Comparison of ENCODE assay signal across 13 cellular contexts in genomic region chr1:22108343-22109135, GRCh38. TPM values are rescaled to one million over a fixed set of nuclear protein-coding genes. Genes with fewer than 3 reads are reported as not detected.
DNase-seq lines count a peak whose midpoint lies in the region; ATAC-seq and TF ChIP-seq lines count a peak whose summit lies in the region.
"Had no signal": no experiment of that assay in that cellular context is flagged by ENCODE, and none has a peak within 500 bp of the region (broad histone marks: within the 10 kb centered on the region; RNA-seq: fewer than 3 reads in every experiment).

No MANE protein-coding gene starts in this region.

- H3K56ac ChIP-seq in H9 (ENCODE audit: insufficient read length, low read depth, low read length): no peak overlapping the region

- H3K4me3 ChIP-seq in heart left ventricle: no peak overlapping the region

- no peak overlapping the region for H3K9ac ChIP-seq in H9 (ENCODE audit: extremely low read depth, insufficient read length, low read length)

- H3K27ac ChIP-seq in heart left ventricle (peak overlapping the region in 1 of 12 donors; percentile 30), H9 (ENCODE audit: insufficient read length, low read depth, low read length) (no peak overlapping the region)

- no peak overlapping the region for H2AK5ac ChIP-seq in H9 (ENCODE audit: insufficient read length, low read length)

- H3K36me3 Mint-ChIP-seq in activated naive CD8-positive, alpha-beta T cell treated with anti-CD3 and anti-CD28 coated beads, Interleukin-2, amount 50 U/mL, for 24 hours (ENCODE audit: low read depth): peaks cover 40% of the 10 kb centered on the region
- H3K36me3 Mint-ChIP-seq in mesothelial cell of epicardium: peaks cover 23% of the 10 kb centered on the region
- peaks cover 33% of the 10 kb centered on the region for H3K36me3 Mint-ChIP-seq in type B pancreatic cell
- peaks cover 0 to 9% (median 7%) of the 10 kb centered on the region in 3 experiments; a peak in 6 of 7 replicates for H3K36me3 Mint-ChIP-seq in H9 (ENCODE audit: insufficient read depth in 1 of 3, low read depth in 3 of 3)

- H3K79me1 ChIP-seq in H9 (ENCODE audit: insufficient read depth, low read depth, low read length, poor library complexity, severe bottlenecking): peaks cover 6% of the 10 kb centered on the region

- no peaks in the 10 kb centered on the region for H3K27me3 Mint-ChIP-seq in activated naive CD8-positive, alpha-beta T cell treated with anti-CD3 and anti-CD28 coated beads, Interleukin-2, amount 50 U/mL, for 24 hours
- H3K27me3 Mint-ChIP-seq in mesothelial cell of epicardium (ENCODE audit: low read depth): no peaks in the 10 kb centered on the region
- H3K27me3 Mint-ChIP-seq in type B pancreatic cell: no peaks in the 10 kb centered on the region
- H3K27me3 Mint-ChIP-seq in H9 (ENCODE audit: low read depth): no peaks in the 10 kb centered on the region

- intact Hi-C loops in heart left ventricle (cut with DNase I) (loop anchor here (5.0 to 10.0 kb wide), 8 partner anchors 164 to 536 kb away; partner anchors contain the start of gene C1QC (in 4 of the 10)), cardiac septum (cut with DNase I) (loop anchor here (5.0 to 10.0 kb wide), 2 partner anchors 166 to 309 kb away; no protein-coding TSS in a partner anchor)

- H3K23me2 ChIP-seq in H9 (ENCODE audit: insufficient read length, low read depth, low read length, poor library complexity, severe bottlenecking): no peaks in the 10 kb centered on the region

- ATAC-seq in heart left ventricle: peak in 3 of 4 donors; percentile 4 to 27 (median 21)
- no peak for ATAC-seq in activated naive CD8-positive, alpha-beta T cell treated with anti-CD3 and anti-CD28 coated beads, Interleukin-2, amount 50 U/mL, for 24 hours
- ATAC-seq in HG02870 (IDR thresholded peaks at IDR 0.05; ENCODE audit: unreplicated experiment): no peak

- H3K14ac ChIP-seq in H9 (ENCODE audit: insufficient read depth, low read length): no peak overlapping the region

- H4K91ac ChIP-seq in H9 (ENCODE audit: insufficient read length, low read depth, low read length): no peak overlapping the region

- H3K27me3 ChIP-seq in heart left ventricle (no peaks in the 10 kb centered on the region), H9 (ENCODE audit: insufficient read depth, low read length) (no peaks in the 10 kb centered on the region)

- H2BK12ac ChIP-seq in H9 (ENCODE audit: insufficient read length, low read depth, low read length): no peak overlapping the region

- TF ChIP-seq CTCF in heart left ventricle (IDR thresholded peaks at IDR 0.05): no peak
- TF ChIP-seq CTCF in mesothelial cell of epicardium (IDR thresholded peaks at IDR 0.05; ENCODE audit: unreplicated experiment): no peak
- TF ChIP-seq CTCF in type B pancreatic cell (conservative IDR thresholded peaks at IDR 0.05): no peak
- TF ChIP-seq CTCF in H9 (conservative IDR thresholded peaks at IDR 0.05): no peak

- H2BK120ac ChIP-seq in H9 (ENCODE audit: low read depth, low read length, poor library complexity, severe bottlenecking): no peak overlapping the region

- H3K4me1 ChIP-seq in heart left ventricle: peaks cover 0 to 47% (median 23%) of the 10 kb centered on the region in 12 donors
- H3K4me1 ChIP-seq in H9 (ENCODE audit: insufficient read depth, low read length): no peaks in the 10 kb centered on the region

- no peak overlapping the region for H2BK20ac ChIP-seq in H9 (ENCODE audit: low read depth, low read length, poor library complexity, severe bottlenecking)

- H3K79me2 ChIP-seq in H9 (ENCODE audit: insufficient read depth, low read length): no peaks in the 10 kb centered on the region

- DNase-seq in heart left ventricle (no peak), cardiac septum (ENCODE audit: low spot score) (no peak), mesothelial cell of epicardium (ENCODE audit: low spot score in 2 of 2, unreplicated experiment in 2 of 2) (peak in 1 of 2 experiments; percentile 64), type B pancreatic cell (ENCODE audit: extremely low spot score, unreplicated experiment) (no peak), H9 (no peak), activated gamma-delta T cell (lab: John Stamatoyannopoulos, UW) (no peak)
- no peak for DNase-seq in activated naive CD8-positive, alpha-beta T cell treated with anti-CD3 and anti-CD28 coated beads, Interleukin-2, amount 50 U/mL, for 24 hours
- DNase-seq: AML-193; central memory CD4-positive, alpha-beta T cell; Kasumi-1; NCI-H2227 treated with DMSO at 0.1 percent for 48 hours; T1000 had no signal

- H3K27ac Mint-ChIP-seq in activated naive CD8-positive, alpha-beta T cell treated with anti-CD3 and anti-CD28 coated beads, Interleukin-2, amount 50 U/mL, for 24 hours: peak overlapping the region; percentile 1
- H3K27ac Mint-ChIP-seq in mesothelial cell of epicardium: peak overlapping the region; percentile 95
- peak overlapping the region; percentile 66 for H3K27ac Mint-ChIP-seq in type B pancreatic cell
- peak overlapping the region in 1 of 3 experiments; percentile 88; a peak in 3 of 7 replicates for H3K27ac Mint-ChIP-seq in H9

- H2BK15ac ChIP-seq in H9 (ENCODE audit: low read depth, low read length): no peak overlapping the region

- no peak for TF ChIP-seq POLR2A in heart left ventricle (IDR thresholded peaks at IDR 0.05)

- no peak overlapping the region for H2BK5ac ChIP-seq in H9 (ENCODE audit: insufficient read length, low read length)

- H3K9me3 ChIP-seq in heart left ventricle (no peaks in the 10 kb centered on the region), H9 (ENCODE audit: control insufficient read depth, low read depth, low read length) (no peaks in the 10 kb centered on the region)

- peaks cover 17% of the 10 kb centered on the region for H3K9me3 Mint-ChIP-seq in activated naive CD8-positive, alpha-beta T cell treated with anti-CD3 and anti-CD28 coated beads, Interleukin-2, amount 50 U/mL, for 24 hours
- no peaks in the 10 kb centered on the region for H3K9me3 Mint-ChIP-seq in mesothelial cell of epicardium
- H3K9me3 Mint-ChIP-seq in type B pancreatic cell: no peaks in the 10 kb centered on the region
- no peaks in the 10 kb centered on the region for H3K9me3 Mint-ChIP-seq in H9

- H3T11ph ChIP-seq in H9 (ENCODE audit: low read length): no peak overlapping the region

- no peak overlapping the region for H3K18ac ChIP-seq in H9 (ENCODE audit: insufficient read length, low read depth, low read length)

- 51 to 62% (median 60%) methylated on average over 10 to 11 of the region's 11 CpGs for WGBS in heart left ventricle, 4 donors
- WGBS in H9 (ENCODE audit: extremely low coverage, insufficient read length, low lambda C conversion rate): no CpG with 5 or more reads among the region's 11 CpGs

- no peak overlapping the region for H2AFZ ChIP-seq in H9 (ENCODE audit: low read length)

- no peak overlapping the region for H4K5ac ChIP-seq in H9 (ENCODE audit: insufficient read length, low read depth, low read length)

- no peak overlapping the region for H3K23ac ChIP-seq in H9 (ENCODE audit: insufficient read length, low read depth, low read length)

- no peak overlapping the region for H3K4ac ChIP-seq in H9 (ENCODE audit: low read depth, low read length)

- no peaks in the 10 kb centered on the region for H4K20me1 ChIP-seq in H9 (ENCODE audit: control insufficient read depth, insufficient read depth, insufficient read length)

- no peak overlapping the region for H3K4me2 ChIP-seq in H9 (ENCODE audit: insufficient read depth, insufficient read length, low read length)

- H3K36me3 ChIP-seq in heart left ventricle: peaks cover 0 to 79% (median 21%) of the 10 kb centered on the region in 9 donors

- H3K4me3 Mint-ChIP-seq in activated naive CD8-positive, alpha-beta T cell treated with anti-CD3 and anti-CD28 coated beads, Interleukin-2, amount 50 U/mL, for 24 hours: no peak overlapping the region
- H3K4me3 Mint-ChIP-seq in mesothelial cell of epicardium (peak overlapping the region; percentile 3), type B pancreatic cell (no peak overlapping the region), H9 (no peak overlapping the region)

- H3K4me1 Mint-ChIP-seq in activated naive CD8-positive, alpha-beta T cell treated with anti-CD3 and anti-CD28 coated beads, Interleukin-2, amount 50 U/mL, for 24 hours: peaks cover 28% of the 10 kb centered on the region
- H3K4me1 Mint-ChIP-seq in mesothelial cell of epicardium (peaks cover 64% of the 10 kb centered on the region), type B pancreatic cell (ENCODE audit: unreplicated experiment) (peaks cover 55% of the 10 kb centered on the region), H9 (peaks cover 14 to 17% of the 10 kb centered on the region in 2 experiments)

- H4K8ac ChIP-seq in H9 (replicated peaks; ENCODE audit: insufficient read length, low read depth, low read length): no peak overlapping the region

RNA-seq across cellular contexts. Expression of gene WNT4, which starts 34.4 kb away (rescaled TPM):
- total RNA-seq in heart left ventricle (under 1 TPM in 6 of 9 donors, not detected in 3; 0.07 to 0.38 (median 0.09) TPM), cardiac septum (0.38 TPM), mesothelial cell of epicardium (34.9 to 41.2 TPM (median 38.7 TPM) in 3 replicates), type B pancreatic cell (ENCODE audit: low replicate concordance) (9.8 and 26.4 TPM in 2 replicates), H9 (2021) (0.72 and 1.4 TPM in 2 replicates)
- under 1 TPM; 0.04 to 0.07 TPM for polyA plus RNA-seq in heart left ventricle

RNA-seq across cellular contexts. Expression of gene CDC42, which starts 56.0 kb away (rescaled TPM):
- 100 to 1,000 TPM; 135 to 260 (median 189) TPM for total RNA-seq in heart left ventricle
- polyA plus RNA-seq in heart left ventricle: 100 to 1,000 TPM in 1 of 2 donors, 10 to 100 TPM in 1; 74.3 to 184 TPM
- 164 TPM for total RNA-seq in cardiac septum
- total RNA-seq in mesothelial cell of epicardium: 239 to 246 TPM (median 244 TPM) in 3 replicates
- 238 and 301 TPM in 2 replicates for total RNA-seq in type B pancreatic cell (ENCODE audit: low replicate concordance)
- total RNA-seq in H9 (2021): 178 and 197 TPM in 2 replicates

Comparison
In these comparisons a context has a peak if more than half of its experiments do, and no peak if none do; other contexts are left out.
1. ATAC-seq: peak in heart left ventricle (3 of 4); none in activated naive CD8-positive, alpha-beta T cell treated with anti-CD3 and anti-CD28 coated beads, Interleukin-2, amount 50 U/mL, for 24 hours (single experiment) and HG02870 (single experiment).